ENCODE assay signal across 15 cellular contexts in the genomic region with DNA sequence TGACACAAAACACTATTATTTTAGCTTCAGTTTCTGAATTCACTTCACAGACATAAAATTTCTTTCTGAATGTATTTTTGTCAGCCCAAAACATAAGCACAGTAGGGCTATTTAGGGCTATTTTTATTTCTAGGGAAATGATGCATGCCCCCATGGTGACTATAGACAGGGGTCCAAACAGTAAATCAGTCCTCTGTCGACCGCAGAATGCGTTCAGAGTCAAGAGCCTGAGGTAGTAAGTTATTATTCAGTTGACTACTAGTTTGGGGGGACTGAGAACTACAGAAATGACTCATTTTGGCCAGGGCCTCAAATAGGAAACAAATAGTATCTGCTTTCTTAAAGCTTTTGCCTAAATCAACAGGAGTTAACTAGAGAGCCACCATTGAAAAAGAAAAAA.
DNase-seq lines count a peak whose midpoint lies in the region; ATAC-seq and TF ChIP-seq lines count a peak whose summit lies in the region.
"Had no signal": no experiment of that assay in that cellular context is flagged by ENCODE, and none has a peak within 500 bp of the region (broad histone marks: within the 10 kb centered on the region; RNA-seq: fewer than 3 reads in every experiment).

No MANE protein-coding gene starts in this region.

- in situ Hi-C loops in GM13976 (cut with MboI; ENCODE audit: low sequenced_read_pairs, unreplicated experiment), result no loop called here

- H3K36me3 ChIP-seq in esophagus squamous epithelium, result no peaks in the 10 kb centered on the region
- H3K36me3 ChIP-seq: WERI-Rb-1 had no signal

- H3K27me3 ChIP-seq in esophagus squamous epithelium, result no peaks in the 10 kb centered on the region

- no peak overlapping the region for H3K4me3 ChIP-seq in esophagus squamous epithelium

- TF ChIP-seq POLR2A in esophagus squamous epithelium (IDR thresholded peaks at IDR 0.05), result no peak

- intact Hi-C loops in esophagus squamous epithelium (cut with DNase I), result no loop called here

- ATAC-seq in GM19468 (IDR thresholded peaks at IDR 0.05; ENCODE audit: extremely low read depth, unreplicated experiment) (peak; percentile 34), HG02870 (IDR thresholded peaks at IDR 0.05; ENCODE audit: unreplicated experiment) (peak; percentile 81), HG03565 (IDR thresholded peaks at IDR 0.05; ENCODE audit: unreplicated experiment) (peak; percentile 56)
- ATAC-seq: SK-N-SH treated with all-trans-retinoic acid at 6 μM for 48 hours had no signal

- WGBS in esophagus squamous epithelium, 2 donors, result 63 to 86% methylated on average over 2 to 3 of the region's 3 CpGs

- TF ChIP-seq CTCF in GM13976 (IDR thresholded peaks at IDR 0.05; ENCODE audit: borderline replicate concordance, control extremely low read depth, extremely low read depth, insufficient read depth, missing control alignments) (no peak), esophagus squamous epithelium (IDR thresholded peaks at IDR 0.05) (no peak)

- no peaks in the 10 kb centered on the region for H3K4me1 ChIP-seq in esophagus squamous epithelium

- no peaks in the 10 kb centered on the region for H3K9me3 ChIP-seq in esophagus squamous epithelium

- H3K27ac ChIP-seq in esophagus squamous epithelium, result no peak overlapping the region
- H3K27ac ChIP-seq: WERI-Rb-1 had no signal

- DNase-seq in GM13976 (ENCODE audit: low spot score), result peak; percentile 55
- DNase-seq in Kasumi-1 (lab: John Stamatoyannopoulos, UW), result no peak
- no peak for DNase-seq in HPDE6-E6E7 (ENCODE audit: extremely low spot score)
- DNase-seq in esophagus squamous epithelium (lab: John Stamatoyannopoulos, UW), result no peak
- no peak for DNase-seq in NCI-H1105 treated with DMSO at 0.1 percent for 48 hours (lab: John Stamatoyannopoulos, UW)
- DNase-seq: activated naive CD4-positive, alpha-beta T cell treated with anti-CD3 and anti-CD28 coated beads, Interleukin-2, amount 50 U/mL, for 16 hours; central memory CD4-positive, alpha-beta T cell; glutamatergic neuron; NCI-H2081; trophoblast cell; WERI-Rb-1 had no signal
